11 cellular contexts compared by ENCODE assay signal in genomic region chr19:46192990-46193650, GRCh38. TPM values are rescaled to one million over a fixed set of nuclear protein-coding genes. Genes with fewer than 3 reads are reported as not detected.
DNase-seq lines count a peak whose midpoint lies in the region; ATAC-seq and TF ChIP-seq lines count a peak whose summit lies in the region.
"Had no signal": no experiment of that assay in that cellular context is flagged by ENCODE, and none has a peak within 500 bp of the region (broad histone marks: within the 10 kb centered on the region; RNA-seq: fewer than 3 reads in every experiment).

No MANE protein-coding gene starts in this region.

- peaks cover 12% of the 10 kb centered on the region for H3K4me1 Mint-ChIP-seq in osteocyte (ENCODE audit: unreplicated experiment)

- H3K27ac ChIP-seq in coronary artery, result no peak overlapping the region
- H3K27ac ChIP-seq: 22Rv1, VCaP had no signal

- POLR2A ChIA-PET in GM10248 (lab: Yijun Ruan, JAX), result no interaction called here

- H3K36me3 Mint-ChIP-seq in osteocyte (ENCODE audit: unreplicated experiment), result no peaks in the 10 kb centered on the region

- no peaks in the 10 kb centered on the region for H3K9me3 Mint-ChIP-seq in osteocyte (ENCODE audit: unreplicated experiment)

- CTCF ChIA-PET in GM10248 (lab: Yijun Ruan, JAX), result interaction anchor here (1.0 to 1.4 kb wide), 3 partner anchors 108 to 164 kb away, joined by 3 to 5 read pairs (median 3); no protein-coding TSS in a partner anchor

- ATAC-seq in GM19351 (IDR thresholded peaks at IDR 0.05; ENCODE audit: unreplicated experiment) (no peak), HG03571 (IDR thresholded peaks at IDR 0.05; ENCODE audit: unreplicated experiment) (no peak)

- no peak for TF ChIP-seq CTCF in coronary artery (IDR thresholded peaks at IDR 0.05)
- no peak for TF ChIP-seq CTCF in osteocyte (IDR thresholded peaks at IDR 0.05)
- no peak for TF ChIP-seq CTCF in GM10248 (IDR thresholded peaks at IDR 0.05; ENCODE audit: control extremely low read depth, extremely low read depth, low read depth, missing control alignments)

- H3K27ac Mint-ChIP-seq in osteocyte (ENCODE audit: unreplicated experiment), result peak overlapping the region; percentile 52

- peaks cover 51% of the 10 kb centered on the region for H3K27me3 Mint-ChIP-seq in osteocyte (ENCODE audit: unreplicated experiment)

- H3K4me3 Mint-ChIP-seq in osteocyte (ENCODE audit: unreplicated experiment), result no peak overlapping the region

- peak; percentile 12 for DNase-seq in DMS 273 (lab: John Stamatoyannopoulos, UW; ENCODE audit: unreplicated experiment)
- no peak for DNase-seq in DMS 273 treated with DMSO at 0.1 percent for 48 hours (lab: John Stamatoyannopoulos, UW)
- peak; percentile 21 for DNase-seq in NCI-H69 (lab: John Stamatoyannopoulos, UW)
- no peak for DNase-seq in coronary artery (ENCODE audit: low spot score)
- DNase-seq in osteocyte (ENCODE audit: extremely low spot score, unreplicated experiment), result no peak
- DNase-seq in GM10248 (ENCODE audit: extremely low spot score), result no peak

- peak overlapping the region; percentile 21 for H3K4me3 ChIP-seq in coronary artery
- H3K4me3 ChIP-seq: HAP-1 had no signal

RNA-seq across cellular contexts. Expression of gene IGFL1, which starts 36.4 kb away (rescaled TPM):
- total RNA-seq in osteocyte, result not detected in 2 replicates

RNA-seq across cellular contexts. Expression of gene IGFL2, which starts 45.1 kb away (rescaled TPM):
- total RNA-seq in osteocyte, result not detected in 2 replicates

Comparison
In these comparisons a context has a peak if more than half of its experiments do, and no peak if none do; other contexts are left out.
1. DNase-seq: peak in DMS 273 (single experiment) and NCI-H69 (single experiment); none in DMS 273 treated with DMSO at 0.1 percent for 48 hours (single experiment), coronary artery (single experiment), osteocyte (single experiment) and GM10248 (single experiment).